Comparison of ENCODE assay signal across 1 cellular context in genomic region chr4:145609494-145610427, GRCh38.
TF ChIP-seq lines count a peak whose summit lies in the region.

No MANE protein-coding gene starts in this region.

TF ChIP-seq in HepG2, 621 proteins besides CTCF, POLR2A, EP300 and RAD21 (continued from another document and continues in another):
- no peak for TF ChIP-seq GTF2F1 (IDR thresholded peaks at IDR 0.05; ENCODE audit: low read length)
- TF ChIP-seq, protein P1, sequence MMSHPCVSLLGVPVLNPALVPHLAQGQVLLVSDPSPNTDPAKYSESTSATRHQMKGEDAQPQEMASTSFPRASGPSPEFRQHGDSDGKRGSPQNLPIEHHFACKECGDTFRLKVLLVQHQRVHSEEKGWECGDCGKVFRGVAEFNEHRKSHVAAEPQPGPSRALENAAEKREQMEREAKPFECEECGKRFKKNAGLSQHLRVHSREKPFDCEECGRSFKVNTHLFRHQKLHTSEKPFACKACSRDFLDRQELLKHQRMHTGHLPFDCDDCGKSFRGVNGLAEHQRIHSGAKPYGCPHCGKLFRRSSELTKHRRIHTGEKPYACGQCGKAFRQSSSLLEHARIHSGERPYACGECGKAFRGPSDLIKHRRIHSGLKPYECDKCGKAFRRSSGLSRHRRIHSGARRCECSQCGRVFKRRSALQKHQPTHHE (CRISPR knock-in tag; IDR thresholded peaks at IDR 0.05; ENCODE audit: borderline replicate concordance), result no peak
- TF ChIP-seq NR2F2 (IDR thresholded peaks at IDR 0.05; ENCODE audit: borderline replicate concordance, low read depth), result no peak
- TF ChIP-seq DNMT1 (CRISPR knock-in tag; IDR thresholded peaks at IDR 0.05), result no peak
- TF ChIP-seq PRPF4 (IDR thresholded peaks at IDR 0.05; ENCODE audit: low read depth, low read length, poor library complexity, severe bottlenecking), result no peak
- TF ChIP-seq SSRP1 (CRISPR knock-in tag; IDR thresholded peaks at IDR 0.05), result no peak
- no peak for TF ChIP-seq SMAD3 (CRISPR knock-in tag; IDR thresholded peaks at IDR 0.05)
- TF ChIP-seq ZNF451 (CRISPR knock-in tag; IDR thresholded peaks at IDR 0.05), result no peak
- TF ChIP-seq SMC3 (IDR thresholded peaks at IDR 0.05; ENCODE audit: low read length), result peak; percentile 77
- TF ChIP-seq, protein P2, sequence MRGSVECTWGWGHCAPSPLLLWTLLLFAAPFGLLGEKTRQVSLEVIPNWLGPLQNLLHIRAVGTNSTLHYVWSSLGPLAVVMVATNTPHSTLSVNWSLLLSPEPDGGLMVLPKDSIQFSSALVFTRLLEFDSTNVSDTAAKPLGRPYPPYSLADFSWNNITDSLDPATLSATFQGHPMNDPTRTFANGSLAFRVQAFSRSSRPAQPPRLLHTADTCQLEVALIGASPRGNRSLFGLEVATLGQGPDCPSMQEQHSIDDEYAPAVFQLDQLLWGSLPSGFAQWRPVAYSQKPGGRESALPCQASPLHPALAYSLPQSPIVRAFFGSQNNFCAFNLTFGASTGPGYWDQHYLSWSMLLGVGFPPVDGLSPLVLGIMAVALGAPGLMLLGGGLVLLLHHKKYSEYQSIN (CRISPR knock-in tag; IDR thresholded peaks at IDR 0.05; ENCODE audit: borderline replicate concordance), result no peak
- no peak for TF ChIP-seq ZNF546 (CRISPR knock-in tag; conservative IDR thresholded peaks at IDR 0.05)
- TF ChIP-seq ZNF629 (CRISPR knock-in tag; conservative IDR thresholded peaks at IDR 0.05), result no peak
- no peak for TF ChIP-seq ZNF558 (CRISPR knock-in tag; IDR thresholded peaks at IDR 0.05; ENCODE audit: borderline replicate concordance)
- no peak for TF ChIP-seq ZNF644 (CRISPR knock-in tag; IDR thresholded peaks at IDR 0.05; ENCODE audit: low read depth)
- no peak for TF ChIP-seq ELF3 (CRISPR knock-in tag; IDR thresholded peaks at IDR 0.05)
- no peak for TF ChIP-seq ELK4 (CRISPR knock-in tag; IDR thresholded peaks at IDR 0.05; ENCODE audit: borderline replicate concordance)
- TF ChIP-seq RELA (CRISPR knock-in tag; IDR thresholded peaks at IDR 0.05), result no peak
- TF ChIP-seq HES4 (CRISPR knock-in tag; IDR thresholded peaks at IDR 0.05; ENCODE audit: borderline replicate concordance), result no peak
- no peak for TF ChIP-seq MEIS1 (CRISPR knock-in tag; IDR thresholded peaks at IDR 0.05; ENCODE audit: borderline replicate concordance)
- TF ChIP-seq TGIF2 (CRISPR knock-in tag; IDR thresholded peaks at IDR 0.05), result 0 out of 2 replicates have a peak, but pooled peaks have one; percentile 48
- no peak for TF ChIP-seq ZNF431 (CRISPR knock-in tag; IDR thresholded peaks at IDR 0.05; ENCODE audit: borderline replicate concordance, low read depth)
- TF ChIP-seq CEBPG (CRISPR knock-in tag; IDR thresholded peaks at IDR 0.05), result peak; percentile 43; the same call in 1 of the 2 replicates
- TF ChIP-seq ZNF879 (CRISPR knock-in tag; IDR thresholded peaks at IDR 0.05), result no peak
- no peak for TF ChIP-seq RFX5 (IDR thresholded peaks at IDR 0.05; ENCODE audit: low read depth, low read length)
- TF ChIP-seq SIX1 (CRISPR knock-in tag; IDR thresholded peaks at IDR 0.05; ENCODE audit: borderline replicate concordance), result no peak
- TF ChIP-seq, protein P3, sequence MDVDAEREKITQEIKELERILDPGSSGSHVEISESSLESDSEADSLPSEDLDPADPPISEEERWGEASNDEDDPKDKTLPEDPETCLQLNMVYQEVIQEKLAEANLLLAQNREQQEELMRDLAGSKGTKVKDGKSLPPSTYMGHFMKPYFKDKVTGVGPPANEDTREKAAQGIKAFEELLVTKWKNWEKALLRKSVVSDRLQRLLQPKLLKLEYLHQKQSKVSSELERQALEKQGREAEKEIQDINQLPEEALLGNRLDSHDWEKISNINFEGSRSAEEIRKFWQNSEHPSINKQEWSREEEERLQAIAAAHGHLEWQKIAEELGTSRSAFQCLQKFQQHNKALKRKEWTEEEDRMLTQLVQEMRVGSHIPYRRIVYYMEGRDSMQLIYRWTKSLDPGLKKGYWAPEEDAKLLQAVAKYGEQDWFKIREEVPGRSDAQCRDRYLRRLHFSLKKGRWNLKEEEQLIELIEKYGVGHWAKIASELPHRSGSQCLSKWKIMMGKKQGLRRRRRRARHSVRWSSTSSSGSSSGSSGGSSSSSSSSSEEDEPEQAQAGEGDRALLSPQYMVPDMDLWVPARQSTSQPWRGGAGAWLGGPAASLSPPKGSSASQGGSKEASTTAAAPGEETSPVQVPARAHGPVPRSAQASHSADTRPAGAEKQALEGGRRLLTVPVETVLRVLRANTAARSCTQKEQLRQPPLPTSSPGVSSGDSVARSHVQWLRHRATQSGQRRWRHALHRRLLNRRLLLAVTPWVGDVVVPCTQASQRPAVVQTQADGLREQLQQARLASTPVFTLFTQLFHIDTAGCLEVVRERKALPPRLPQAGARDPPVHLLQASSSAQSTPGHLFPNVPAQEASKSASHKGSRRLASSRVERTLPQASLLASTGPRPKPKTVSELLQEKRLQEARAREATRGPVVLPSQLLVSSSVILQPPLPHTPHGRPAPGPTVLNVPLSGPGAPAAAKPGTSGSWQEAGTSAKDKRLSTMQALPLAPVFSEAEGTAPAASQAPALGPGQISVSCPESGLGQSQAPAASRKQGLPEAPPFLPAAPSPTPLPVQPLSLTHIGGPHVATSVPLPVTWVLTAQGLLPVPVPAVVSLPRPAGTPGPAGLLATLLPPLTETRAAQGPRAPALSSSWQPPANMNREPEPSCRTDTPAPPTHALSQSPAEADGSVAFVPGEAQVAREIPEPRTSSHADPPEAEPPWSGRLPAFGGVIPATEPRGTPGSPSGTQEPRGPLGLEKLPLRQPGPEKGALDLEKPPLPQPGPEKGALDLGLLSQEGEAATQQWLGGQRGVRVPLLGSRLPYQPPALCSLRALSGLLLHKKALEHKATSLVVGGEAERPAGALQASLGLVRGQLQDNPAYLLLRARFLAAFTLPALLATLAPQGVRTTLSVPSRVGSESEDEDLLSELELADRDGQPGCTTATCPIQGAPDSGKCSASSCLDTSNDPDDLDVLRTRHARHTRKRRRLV (CRISPR knock-in tag; IDR thresholded peaks at IDR 0.05), result no peak
- TF ChIP-seq DPF2 (CRISPR knock-in tag; IDR thresholded peaks at IDR 0.05; ENCODE audit: borderline replicate concordance, low read depth), result no peak
- no peak for TF ChIP-seq RXRB (CRISPR knock-in tag; IDR thresholded peaks at IDR 0.05; ENCODE audit: borderline replicate concordance)
- TF ChIP-seq RBFOX2 (IDR thresholded peaks at IDR 0.05; ENCODE audit: low read depth, low read length), result no peak
- no peak for TF ChIP-seq ZNF501 (CRISPR knock-in tag; IDR thresholded peaks at IDR 0.05)
- TF ChIP-seq, protein P4, sequence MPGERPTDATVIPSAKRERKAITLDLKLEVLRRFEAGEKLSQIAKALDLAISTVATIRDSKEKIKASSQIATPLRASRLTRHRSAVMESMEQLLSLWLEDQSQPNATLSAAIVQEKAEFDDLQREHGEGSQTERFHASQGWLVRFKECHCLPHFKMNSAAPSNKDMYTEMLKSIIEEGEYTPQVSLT (CRISPR knock-in tag; IDR thresholded peaks at IDR 0.05; ENCODE audit: borderline replicate concordance, low read depth), result no peak
- peak; percentile 85 for TF ChIP-seq STAG1 (CRISPR knock-in tag; IDR thresholded peaks at IDR 0.05)
- TF ChIP-seq ETV6 (CRISPR knock-in tag; conservative IDR thresholded peaks at IDR 0.05), result no peak
- no peak for TF ChIP-seq ZBTB49 (CRISPR knock-in tag; IDR thresholded peaks at IDR 0.05; ENCODE audit: borderline replicate concordance)
- no peak for TF ChIP-seq ZFAT (CRISPR knock-in tag; conservative IDR thresholded peaks at IDR 0.05)
- no peak for TF ChIP-seq ZNF768 (CRISPR knock-in tag; IDR thresholded peaks at IDR 0.05)
- TF ChIP-seq ZNF414 (CRISPR knock-in tag; IDR thresholded peaks at IDR 0.05), result no peak
- TF ChIP-seq, protein P5, sequence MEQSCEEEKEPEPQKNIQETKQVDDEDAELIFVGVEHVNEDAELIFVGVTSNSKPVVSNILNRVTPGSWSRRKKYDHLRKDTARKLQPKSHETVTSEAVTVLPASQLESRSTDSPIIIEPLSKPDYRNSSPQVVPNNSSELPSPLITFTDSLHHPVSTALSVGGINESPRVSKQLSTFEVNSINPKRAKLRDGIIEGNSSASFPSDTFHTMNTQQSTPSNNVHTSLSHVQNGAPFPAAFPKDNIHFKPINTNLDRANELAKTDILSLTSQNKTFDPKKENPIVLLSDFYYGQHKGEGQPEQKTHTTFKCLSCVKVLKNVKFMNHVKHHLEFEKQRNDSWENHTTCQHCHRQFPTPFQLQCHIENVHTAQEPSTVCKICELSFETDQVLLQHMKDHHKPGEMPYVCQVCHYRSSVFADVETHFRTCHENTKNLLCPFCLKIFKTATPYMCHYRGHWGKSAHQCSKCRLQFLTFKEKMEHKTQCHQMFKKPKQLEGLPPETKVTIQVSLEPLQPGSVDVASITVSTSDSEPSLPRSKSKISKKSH (CRISPR knock-in tag; IDR thresholded peaks at IDR 0.05; ENCODE audit: borderline replicate concordance), result no peak
- TF ChIP-seq, protein P6, sequence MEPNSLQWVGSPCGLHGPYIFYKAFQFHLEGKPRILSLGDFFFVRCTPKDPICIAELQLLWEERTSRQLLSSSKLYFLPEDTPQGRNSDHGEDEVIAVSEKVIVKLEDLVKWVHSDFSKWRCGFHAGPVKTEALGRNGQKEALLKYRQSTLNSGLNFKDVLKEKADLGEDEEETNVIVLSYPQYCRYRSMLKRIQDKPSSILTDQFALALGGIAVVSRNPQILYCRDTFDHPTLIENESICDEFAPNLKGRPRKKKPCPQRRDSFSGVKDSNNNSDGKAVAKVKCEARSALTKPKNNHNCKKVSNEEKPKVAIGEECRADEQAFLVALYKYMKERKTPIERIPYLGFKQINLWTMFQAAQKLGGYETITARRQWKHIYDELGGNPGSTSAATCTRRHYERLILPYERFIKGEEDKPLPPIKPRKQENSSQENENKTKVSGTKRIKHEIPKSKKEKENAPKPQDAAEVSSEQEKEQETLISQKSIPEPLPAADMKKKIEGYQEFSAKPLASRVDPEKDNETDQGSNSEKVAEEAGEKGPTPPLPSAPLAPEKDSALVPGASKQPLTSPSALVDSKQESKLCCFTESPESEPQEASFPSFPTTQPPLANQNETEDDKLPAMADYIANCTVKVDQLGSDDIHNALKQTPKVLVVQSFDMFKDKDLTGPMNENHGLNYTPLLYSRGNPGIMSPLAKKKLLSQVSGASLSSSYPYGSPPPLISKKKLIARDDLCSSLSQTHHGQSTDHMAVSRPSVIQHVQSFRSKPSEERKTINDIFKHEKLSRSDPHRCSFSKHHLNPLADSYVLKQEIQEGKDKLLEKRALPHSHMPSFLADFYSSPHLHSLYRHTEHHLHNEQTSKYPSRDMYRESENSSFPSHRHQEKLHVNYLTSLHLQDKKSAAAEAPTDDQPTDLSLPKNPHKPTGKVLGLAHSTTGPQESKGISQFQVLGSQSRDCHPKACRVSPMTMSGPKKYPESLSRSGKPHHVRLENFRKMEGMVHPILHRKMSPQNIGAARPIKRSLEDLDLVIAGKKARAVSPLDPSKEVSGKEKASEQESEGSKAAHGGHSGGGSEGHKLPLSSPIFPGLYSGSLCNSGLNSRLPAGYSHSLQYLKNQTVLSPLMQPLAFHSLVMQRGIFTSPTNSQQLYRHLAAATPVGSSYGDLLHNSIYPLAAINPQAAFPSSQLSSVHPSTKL (CRISPR knock-in tag; IDR thresholded peaks at IDR 0.05), result 0 out of 2 replicates have a peak, but pooled peaks have one; percentile 20
- no peak for TF ChIP-seq MTERF4 (CRISPR knock-in tag; IDR thresholded peaks at IDR 0.05)
- TF ChIP-seq, protein P7, sequence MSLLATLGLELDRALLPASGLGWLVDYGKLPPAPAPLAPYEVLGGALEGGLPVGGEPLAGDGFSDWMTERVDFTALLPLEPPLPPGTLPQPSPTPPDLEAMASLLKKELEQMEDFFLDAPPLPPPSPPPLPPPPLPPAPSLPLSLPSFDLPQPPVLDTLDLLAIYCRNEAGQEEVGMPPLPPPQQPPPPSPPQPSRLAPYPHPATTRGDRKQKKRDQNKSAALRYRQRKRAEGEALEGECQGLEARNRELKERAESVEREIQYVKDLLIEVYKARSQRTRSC (CRISPR knock-in tag; IDR thresholded peaks at IDR 0.05; ENCODE audit: low read depth), result no peak
- no peak for TF ChIP-seq PAF1 (CRISPR knock-in tag; IDR thresholded peaks at IDR 0.05)
